ENCODE assay signal across 24 cellular contexts in genomic region chr7:1366801-1367405, GRCh38.
"Had no signal": no experiment of that assay in that cellular context is flagged by ENCODE, and none has a peak within 500 bp of the region (broad histone marks: within the 10 kb centered on the region; RNA-seq: fewer than 3 reads in every experiment).

No MANE protein-coding gene starts in this region.

- H3K4me1 ChIP-seq: colonic mucosa, gastrocnemius medialis had no signal

- H3K27ac ChIP-seq: colonic mucosa, dorsolateral prefrontal cortex, gastrocnemius medialis, lower lobe of right lung, thoracic aorta, vagina had no signal

- ATAC-seq: activated CD8-positive, alpha-beta memory T cell treated with anti-CD3 and anti-CD28 coated beads, Interleukin-2, amount 10 ng/mL, durations not matched to agents 7 days and 5 days; activated CD8-positive, alpha-beta T cell treated with anti-CD3 and anti-CD28 coated beads for 36 hours; activated naive CD4-positive, alpha-beta T cell treated with anti-CD3 and anti-CD28 coated beads, Interleukin-2, amount 50 U/mL, for 72 hours; effector memory CD8-positive, alpha-beta T cell; esophagus mucosa; gastrocnemius medialis; left colon; lower lobe of right lung; mucosa of descending colon had no signal

- H3K27ac Mint-ChIP-seq: activated CD4-positive, alpha-beta T cell treated with anti-CD3 and anti-CD28 coated beads, Interleukin-2, amount 10 ng/mL, durations not matched to agents 7 days and 5 days; activated CD8-positive, alpha-beta memory T cell treated with anti-CD3 and anti-CD28 coated beads, Interleukin-2, amount 10 ng/mL, durations not matched to agents 7 days and 5 days; activated CD8-positive, alpha-beta T cell treated with anti-CD3 and anti-CD28 coated beads for 36 hours; activated naive CD4-positive, alpha-beta T cell treated with anti-CD3 and anti-CD28 coated beads, Interleukin-2, amount 50 U/mL, for 72 hours; activated T-helper 1 cell treated with anti-CD3 and anti-CD28 coated beads, Interleukin-12 subunit alpha, Interleukin-12 subunit beta, Interleukin-2, Interleukin-4 antibody, amounts not matched to agents 30 ng/mL and 10 ng/mL and 1 ng/mL, durations not matched to agents 14 hours and 24 hours and 36 hours; effector memory CD8-positive, alpha-beta T cell; type B pancreatic cell had no signal

- H3K27me3 ChIP-seq: vagina had no signal

- H3K4me3 Mint-ChIP-seq: activated CD4-positive, alpha-beta T cell treated with anti-CD3 and anti-CD28 coated beads, Interleukin-2, amount 10 ng/mL, durations not matched to agents 7 days and 5 days; activated CD8-positive, alpha-beta memory T cell treated with anti-CD3 and anti-CD28 coated beads, Interleukin-2, amount 10 ng/mL, durations not matched to agents 7 days and 5 days; activated CD8-positive, alpha-beta T cell treated with anti-CD3 and anti-CD28 coated beads for 36 hours; activated T-helper 1 cell treated with anti-CD3 and anti-CD28 coated beads, Interleukin-12 subunit alpha, Interleukin-12 subunit beta, Interleukin-2, Interleukin-4 antibody, amounts not matched to agents 30 ng/mL and 10 ng/mL and 1 ng/mL, durations not matched to agents 14 hours and 24 hours and 36 hours; effector memory CD8-positive, alpha-beta T cell; neural crest cell had no signal

- H3K36me3 ChIP-seq: colonic mucosa, gastrocnemius medialis, lower lobe of right lung, thoracic aorta, vagina had no signal

- H3K9me3 Mint-ChIP-seq: activated CD4-positive, alpha-beta T cell treated with anti-CD3 and anti-CD28 coated beads, Interleukin-2, amount 10 ng/mL, durations not matched to agents 7 days and 5 days; activated naive CD4-positive, alpha-beta T cell treated with anti-CD3 and anti-CD28 coated beads, Interleukin-2, amount 50 U/mL, for 72 hours; activated T-helper 1 cell treated with anti-CD3 and anti-CD28 coated beads, Interleukin-12 subunit alpha, Interleukin-12 subunit beta, Interleukin-2, Interleukin-4 antibody, amounts not matched to agents 30 ng/mL and 10 ng/mL and 1 ng/mL, durations not matched to agents 14 hours and 24 hours and 36 hours; central memory CD8-positive, alpha-beta T cell; effector memory CD8-positive, alpha-beta T cell; neural crest cell; type B pancreatic cell had no signal

- H3K36me3 Mint-ChIP-seq: activated CD8-positive, alpha-beta memory T cell treated with anti-CD3 and anti-CD28 coated beads, Interleukin-2, amount 10 ng/mL, durations not matched to agents 7 days and 5 days; type B pancreatic cell had no signal

- H3K9me3 ChIP-seq: colonic mucosa, gastrocnemius medialis, lower lobe of right lung, vagina had no signal

- DNase-seq: activated CD4-positive, alpha-beta T cell treated with anti-CD3 and anti-CD28 coated beads, Interleukin-2, amount 10 ng/mL, durations not matched to agents 7 days and 5 days; activated CD8-positive, alpha-beta memory T cell treated with anti-CD3 and anti-CD28 coated beads, Interleukin-2, amount 10 ng/mL, durations not matched to agents 7 days and 5 days; activated CD8-positive, alpha-beta T cell treated with anti-CD3 and anti-CD28 coated beads for 36 hours; activated gamma-delta T cell treated with Interleukin-2 at 50 U/mL for 16 hours; colonic mucosa; dorsolateral prefrontal cortex; effector memory CD8-positive, alpha-beta T cell; gastrocnemius medialis; hypothalamus; left colon; lower lobe of right lung; mesendoderm; naive B cell; stimulated activated CD4-positive, alpha-beta T cell treated with anti-CD3 and anti-CD28 coated beads, Interleukin-4, amount 100 ng/mL, for 24 hours; stimulated activated naive CD4-positive, alpha-beta T cell treated with Interleukin-2 at 50 U/mL for 16 hours had no signal

- H3K4me3 ChIP-seq: colonic mucosa, dorsolateral prefrontal cortex, gastrocnemius medialis, lower lobe of right lung, mucosa of descending colon, thoracic aorta, vagina had no signal

- H3K4me1 Mint-ChIP-seq: activated CD4-positive, alpha-beta T cell treated with anti-CD3 and anti-CD28 coated beads, Interleukin-2, amount 10 ng/mL, durations not matched to agents 7 days and 5 days; activated CD8-positive, alpha-beta memory T cell treated with anti-CD3 and anti-CD28 coated beads, Interleukin-2, amount 10 ng/mL, durations not matched to agents 7 days and 5 days; central memory CD8-positive, alpha-beta T cell; neural crest cell had no signal
